In genomic region chr19:17811103-17811502, GRCh38 we compare ENCODE assay signal across 30 cellular contexts. TPM values are rescaled to one million over a fixed set of nuclear protein-coding genes. Genes with fewer than 3 reads are reported as not detected.
DNase-seq lines count a peak whose midpoint lies in the region; ATAC-seq, FAIRE-seq and TF ChIP-seq lines count a peak whose summit lies in the region.
"Had no signal": no experiment of that assay in that cellular context is flagged by ENCODE, and none has a peak within 500 bp of the region (broad histone marks: within the 10 kb centered on the region; RNA-seq: fewer than 3 reads in every experiment).

No MANE protein-coding gene starts in this region.

- no peak overlapping the region for H3K4me2 ChIP-seq in H9 (ENCODE audit: insufficient read depth, insufficient read length, low read length)
- no peak overlapping the region for H3K4me2 ChIP-seq in K562 (ENCODE audit: insufficient read depth, low read length)
- no peak overlapping the region for H3K4me2 ChIP-seq in neuronal stem cell (ENCODE audit: insufficient read depth, low read length, poor library complexity, severe bottlenecking)
- H3K4me2 ChIP-seq: A549; BLaER1 treated with 17β-estradiol and CSF1 and Interleukin-3, amounts not matched to agents 10 nM and 100 nM had no signal

- H3K9me3 ChIP-seq in H9 (ENCODE audit: control insufficient read depth, low read depth, low read length) (no peaks in the 10 kb centered on the region), K562 (replicated peaks; ENCODE audit: control insufficient read depth, insufficient read depth, low read depth, low read length) (no peaks in the 10 kb centered on the region), neuronal stem cell (replicated peaks in 1 of 2; ENCODE audit: control insufficient read depth in 2 of 2, insufficient read depth in 1 of 2, low read depth in 1 of 2, low read length in 2 of 2) (no peaks in the 10 kb centered on the region)
- H3K9me3 ChIP-seq: A549; BLaER1 treated with 17β-estradiol and CSF1 and Interleukin-3, amounts not matched to agents 10 nM and 100 nM had no signal

- H2BK12ac ChIP-seq in H9 (ENCODE audit: insufficient read length, low read depth, low read length): no peak overlapping the region
- no peak overlapping the region for H2BK12ac ChIP-seq in neuronal stem cell (ENCODE audit: low read length)

- no peaks in the 10 kb centered on the region for H3K4me1 Mint-ChIP-seq in H9

- H4K20me1 ChIP-seq in H9 (ENCODE audit: control insufficient read depth, insufficient read depth, insufficient read length) (no peaks in the 10 kb centered on the region), K562 (replicated peaks; ENCODE audit: control insufficient read depth, insufficient read depth, low read length) (0 out of 2 replicates have a peak, but pooled peaks cover 7% of the 10 kb centered on the region)
- H4K20me1 ChIP-seq: BLaER1 treated with 17β-estradiol and CSF1 and Interleukin-3, amounts not matched to agents 10 nM and 100 nM had no signal

- no peak overlapping the region for H3K4me3 ChIP-seq in K562
- H3K4me3 ChIP-seq in neuronal stem cell (ENCODE audit: low read length in 2 of 2): no peak overlapping the region
- H3K4me3 ChIP-seq: A549; BLaER1 treated with 17β-estradiol and CSF1 and Interleukin-3, amounts not matched to agents 10 nM and 100 nM; GM12878 had no signal

- TF ChIP-seq CTCF in H9 (conservative IDR thresholded peaks at IDR 0.05) (no peak), K562 (IDR thresholded peaks at IDR 0.05 in 2 of 3, conservative IDR thresholded peaks at IDR 0.05 in 1 of 3; ENCODE audit: insufficient read depth in 2 of 3, low read depth in 1 of 3, low read length in 3 of 3) (no peak)

- H3T11ph ChIP-seq in H9 (ENCODE audit: low read length): no peak overlapping the region

- no peak for ATAC-seq in K562
- ATAC-seq in Right ventricle myocardium inferior: no peak
- ATAC-seq: A549, GM12878 had no signal

- H3K18ac ChIP-seq in H9 (ENCODE audit: insufficient read length, low read depth, low read length) (no peak overlapping the region), neuronal stem cell (ENCODE audit: low read length) (peak overlapping the region; percentile 57)

- H3K79me2 ChIP-seq in H9 (ENCODE audit: insufficient read depth, low read length) (no peaks in the 10 kb centered on the region), K562 (ENCODE audit: control insufficient read depth, insufficient read depth, low read length) (no peaks in the 10 kb centered on the region)

- in situ Hi-C loops in K562 (cut with MboI): no loop called here

- H3K23me2 ChIP-seq in H9 (ENCODE audit: insufficient read length, low read depth, low read length, poor library complexity, severe bottlenecking): no peaks in the 10 kb centered on the region

- H3K27me3 ChIP-seq in H9 (ENCODE audit: insufficient read depth, low read length) (no peaks in the 10 kb centered on the region), K562 (ENCODE audit: control insufficient read depth in 2 of 2, insufficient read depth in 2 of 2, low read length in 2 of 2) (peaks cover 34 to 68% of the 10 kb centered on the region in 2 experiments), neuronal stem cell (ENCODE audit: control insufficient read depth in 3 of 3, insufficient read depth in 3 of 3, low read depth in 1 of 3, low read length in 3 of 3) (peaks cover 0 to 12% (median 1%) of the 10 kb centered on the region in 3 experiments)

- no peak overlapping the region for H3K56ac ChIP-seq in H9 (ENCODE audit: insufficient read length, low read depth, low read length)

- no peaks in the 10 kb centered on the region for H3K36me3 ChIP-seq in K562 (ENCODE audit: control insufficient read depth, insufficient read depth, low read length)
- no peaks in the 10 kb centered on the region for H3K36me3 ChIP-seq in neuronal stem cell (replicated peaks in 1 of 2; ENCODE audit: control insufficient read depth in 2 of 2, insufficient read depth in 2 of 2, low read length in 2 of 2)

- peak overlapping the region; percentile 72 for H4K8ac ChIP-seq in H9 (replicated peaks; ENCODE audit: insufficient read length, low read depth, low read length)
- H4K8ac ChIP-seq in neuronal stem cell (ENCODE audit: low read depth, low read length): no peak overlapping the region

- H3K27ac Mint-ChIP-seq in H9: no peak overlapping the region
- H3K27ac Mint-ChIP-seq: B cell; CD14-positive monocyte; CD4-positive, alpha-beta memory T cell; CD4-positive, CD25-positive, alpha-beta regulatory T cell; CD8-positive, alpha-beta memory T cell had no signal

- intact Hi-C loops in K562 (cut with micrococcal nuclease) (no loop called here), Right ventricle myocardium inferior (cut with DNase I) (no loop called here)

- TF ChIP-seq EP300 in K562 (IDR thresholded peaks at IDR 0.05; ENCODE audit: low read length): no peak

- H2AK5ac ChIP-seq in H9 (ENCODE audit: insufficient read length, low read length) (no peak overlapping the region), neuronal stem cell (ENCODE audit: low read depth, low read length) (no peak overlapping the region)

- no peak overlapping the region for H2AFZ ChIP-seq in H9 (ENCODE audit: low read length)
- no peak overlapping the region for H2AFZ ChIP-seq in K562 (ENCODE audit: low read depth, low read length)
- no peak overlapping the region for H2AFZ ChIP-seq in neuronal stem cell (ENCODE audit: low read length)

- no peaks in the 10 kb centered on the region for H3K9me3 Mint-ChIP-seq in H9
- H3K9me3 Mint-ChIP-seq: CD4-positive, alpha-beta memory T cell; CD4-positive, CD25-positive, alpha-beta regulatory T cell; CD8-positive, alpha-beta memory T cell had no signal

- POLR2A ChIA-PET in K562 (lab: Yijun Ruan, JAX): no interaction called here

- H3K9ac ChIP-seq in H9 (ENCODE audit: extremely low read depth, insufficient read length, low read length) (no peak overlapping the region), K562 (ENCODE audit: insufficient read depth in 1 of 2, low read depth in 2 of 2, low read length in 2 of 2) (no peak overlapping the region), neuronal stem cell (ENCODE audit: low read depth, low read length, poor library complexity) (no peak overlapping the region)
- H3K9ac ChIP-seq: BLaER1 treated with 17β-estradiol and CSF1 and Interleukin-3, amounts not matched to agents 10 nM and 100 nM had no signal

- H3K79me1 ChIP-seq in H9 (ENCODE audit: insufficient read depth, low read depth, low read length, poor library complexity, severe bottlenecking): no peaks in the 10 kb centered on the region
- no peaks in the 10 kb centered on the region for H3K79me1 ChIP-seq in neuronal stem cell (ENCODE audit: low read depth, low read length)

- no peak overlapping the region for H2BK5ac ChIP-seq in H9 (ENCODE audit: insufficient read length, low read length)
- no peak overlapping the region for H2BK5ac ChIP-seq in neuronal stem cell (ENCODE audit: low read length)

- H2BK15ac ChIP-seq in H9 (ENCODE audit: low read depth, low read length): no peak overlapping the region
- no peak overlapping the region for H2BK15ac ChIP-seq in neuronal stem cell (ENCODE audit: low read length)

- H3K4ac ChIP-seq in H9 (ENCODE audit: low read depth, low read length): no peak overlapping the region
- H3K4ac ChIP-seq in neuronal stem cell (ENCODE audit: low read length): no peak overlapping the region

- H4K5ac ChIP-seq in H9 (ENCODE audit: insufficient read length, low read depth, low read length): no peak overlapping the region

- DNase-seq in H9 (no peak), K562 (ENCODE audit: extremely low read depth in 1 of 4, low spot score in 3 of 4) (no peak), neuronal stem cell (ENCODE audit: low spot score) (no peak), mesenteric fat pad (ENCODE audit: low spot score) (no peak), cortex of kidney (lab: John Stamatoyannopoulos, UW) (no peak), Right ventricle myocardium inferior (ENCODE audit: missing footprints) (no peak)
- DNase-seq: AML-193; CD4-positive, alpha-beta memory T cell; CD4-positive, CD25-positive, alpha-beta regulatory T cell; CD8-positive, alpha-beta memory T cell; COR-L47; DMS 273 treated with DMSO at 0.1 percent for 48 hours; DMS153; DMS53; DMS79; DND-41; EL; GDM1 had no signal

- no peak overlapping the region for H2BK20ac ChIP-seq in H9 (ENCODE audit: low read depth, low read length, poor library complexity, severe bottlenecking)

- H4K91ac ChIP-seq in H9 (ENCODE audit: insufficient read length, low read depth, low read length) (no peak overlapping the region), neuronal stem cell (ENCODE audit: low read depth, low read length, poor library complexity) (no peak overlapping the region)

- TF ChIP-seq RAD21 in K562 (CRISPR knock-in tag; conservative IDR thresholded peaks at IDR 0.05 in 1 of 2, IDR thresholded peaks at IDR 0.05 in 1 of 2): no peak

- H3K4me1 ChIP-seq in H9 (ENCODE audit: insufficient read depth, low read length): no peaks in the 10 kb centered on the region
- H3K4me1 ChIP-seq in K562 (replicated peaks in 1 of 2; ENCODE audit: control insufficient read depth in 2 of 2, insufficient read depth in 2 of 2, low read length in 2 of 2): peaks cover 0 to 6% of the 10 kb centered on the region in 2 experiments; a peak in 2 of 5 replicates
- no peaks in the 10 kb centered on the region for H3K4me1 ChIP-seq in neuronal stem cell (ENCODE audit: control insufficient read depth in 2 of 2, insufficient read depth in 1 of 2, low read depth in 1 of 2, low read length in 2 of 2)
- H3K4me1 ChIP-seq: A549; BLaER1 treated with 17β-estradiol and CSF1 and Interleukin-3, amounts not matched to agents 10 nM and 100 nM had no signal

- no peak overlapping the region for H3K23ac ChIP-seq in H9 (ENCODE audit: insufficient read length, low read depth, low read length)
- H3K23ac ChIP-seq in neuronal stem cell (ENCODE audit: low read depth, low read length, poor library complexity): peak overlapping the region; percentile 80

- no CpG with 5 or more reads among the region's 2 CpGs for WGBS in H9 (ENCODE audit: extremely low coverage, insufficient read length, low lambda C conversion rate)
- 30% methylated on average over 2 of the region's 2 CpGs for WGBS in K562 (ENCODE audit: insufficient coverage, low coverage, missing lambda C conversion rate)
- WGBS in neuronal stem cell (ENCODE audit: extremely low coverage in 2 of 2, insufficient read length in 2 of 2, insufficient replicate concordance in 1 of 2), 2 donors: no CpG with 5 or more reads among the region's 2 CpGs

- H3K9me1 ChIP-seq in K562 (ENCODE audit: control insufficient read depth, insufficient read depth, low read length): no peaks in the 10 kb centered on the region

- peaks cover 2% of the 10 kb centered on the region for H3K27me3 Mint-ChIP-seq in H9 (ENCODE audit: low read depth)
- H3K27me3 Mint-ChIP-seq: CD4-positive, alpha-beta memory T cell had no signal

- no TSS peak for BruUV-seq in K562 (replicated peaks; lab: Mats Ljungman, UMichigan)

- CTCF ChIA-PET in K562 (lab: Yijun Ruan, JAX; ENCODE audit: low intra/inter-chr PET ratio): no interaction called here

- no peaks in the 10 kb centered on the region for H3K36me3 Mint-ChIP-seq in H9 (ENCODE audit: insufficient read depth in 1 of 3, low read depth in 3 of 3)
- H3K36me3 Mint-ChIP-seq: CD14-positive monocyte; CD4-positive, CD25-positive, alpha-beta regulatory T cell; CD8-positive, alpha-beta memory T cell had no signal

- FAIRE-seq in K562 (lab: Jason Lieb, UNC): no peak
- FAIRE-seq: A549, GM12878, GM12892, GM18507 had no signal

- no peak for TF ChIP-seq POLR2A in K562 (conservative IDR thresholded peaks at IDR 0.05)

- no peak overlapping the region for H2BK120ac ChIP-seq in H9 (ENCODE audit: low read depth, low read length, poor library complexity, severe bottlenecking)
- H2BK120ac ChIP-seq in neuronal stem cell (ENCODE audit: low read depth, low read length): no peak overlapping the region

- H3K27ac ChIP-seq in H9 (ENCODE audit: insufficient read length, low read depth, low read length) (no peak overlapping the region), K562 (ENCODE audit: extremely low read depth, low read depth, low read length) (no peak overlapping the region), neuronal stem cell (replicated peaks; ENCODE audit: low read length) (no peak overlapping the region)
- H3K27ac ChIP-seq: 22Rv1; A549; BLaER1 treated with 17β-estradiol and CSF1 and Interleukin-3, amounts not matched to agents 10 nM and 100 nM had no signal

- H3K14ac ChIP-seq in H9 (ENCODE audit: insufficient read depth, low read length) (no peak overlapping the region; the same call in 1 of the 2 replicates), neuronal stem cell (ENCODE audit: low read length) (no peak overlapping the region)

- H3K4me3 Mint-ChIP-seq in H9: no peak overlapping the region
- H3K4me3 Mint-ChIP-seq: B cell; CD14-positive monocyte; CD4-positive, alpha-beta memory T cell; CD4-positive, CD25-positive, alpha-beta regulatory T cell; CD8-positive, alpha-beta memory T cell had no signal

RNA-seq across cellular contexts. Expression of gene INSL3, which starts 10.2 kb away (rescaled TPM):
- 0.61 and 0.63 TPM in 2 replicates for total RNA-seq in H9 (2021)
- total RNA-seq in K562 (2011; cell fraction: chromatin; rRNA removed; ENCODE audit: low replicate concordance): not detected in 2 replicates
- not detected in 2 replicates for total RNA-seq in K562 (2011; cell fraction: nucleolus; rRNA removed)
- not detected in 2 replicates for total RNA-seq in K562 (2011; cell fraction: nucleoplasm; rRNA removed)
- not detected in 2 replicates for total RNA-seq in K562 (2014; rRNA removed)
- not detected in 2 replicates for total RNA-seq in K562 (2014; rRNA removed; fragmentation: Illumina TruSeq; extraction: Trizol)
- total RNA-seq in K562 (2015; rRNA removed; fragmentation: Illumina TruSeq; extraction: Trizol): not detected in 2 replicates
- not detected in 2 replicates for total RNA-seq in K562 (2021)
- not detected in 2 replicates for polyA plus RNA-seq in K562 (2011; rRNA removed)
- not detected in 2 replicates for polyA plus RNA-seq in K562 (2011; cell fraction: cytosol; rRNA removed)
- not detected in 2 replicates for polyA plus RNA-seq in K562 (2011; cell fraction: nucleus; rRNA removed)
- polyA plus RNA-seq in K562 (2012): not detected in 2 replicates
- not detected in 2 replicates for polyA plus RNA-seq in K562 (2014; fragmentation: Illumina TruSeq; extraction: Trizol)
- not detected for polyA plus RNA-seq in K562 (2014; fragmentation: Nextera tagmentation; extraction: Ambion mirVana)
- polyA plus RNA-seq in K562 (2014; rRNA removed): not detected in 2 replicates
- polyA minus RNA-seq in K562 (2011; rRNA and poly(A)+ RNA removed): not detected in 2 replicates
- not detected in 2 replicates for polyA minus RNA-seq in K562 (2011; cell fraction: cytosol; rRNA and poly(A)+ RNA removed)
- not detected in 2 replicates for polyA minus RNA-seq in K562 (2011; cell fraction: nucleus; rRNA and poly(A)+ RNA removed)
- polyA plus RNA-seq in neuronal stem cell (2013, experiment 1 of 2): 2.2 TPM
- polyA plus RNA-seq in neuronal stem cell (2013, experiment 2 of 2): 1.8 TPM
- 0.61 TPM for total RNA-seq in mesenteric fat pad
- not detected for total RNA-seq in Right ventricle myocardium inferior
- total RNA-seq: A172, Daoy, G401 had no signal

RNA-seq across cellular contexts. Expression of gene B3GNT3, which starts 16.2 kb away (rescaled TPM):
- total RNA-seq in H9 (2021): 0.96 and 1.0 TPM in 2 replicates
- 0.30 TPM in 1 of 2 replicates, not detected in the other for total RNA-seq in K562 (2011; cell fraction: chromatin; rRNA removed; ENCODE audit: low replicate concordance)
- total RNA-seq in K562 (2011; cell fraction: nucleolus; rRNA removed): 0.13 and 0.33 TPM in 2 replicates
- total RNA-seq in K562 (2011; cell fraction: nucleoplasm; rRNA removed): 0.29 TPM in 1 of 2 replicates, not detected in the other
- total RNA-seq in K562 (2014; rRNA removed): not detected in 2 replicates
- not detected in 2 replicates for total RNA-seq in K562 (2014; rRNA removed; fragmentation: Illumina TruSeq; extraction: Trizol)
- 0.07 TPM in 1 of 2 replicates, not detected in the other for total RNA-seq in K562 (2015; rRNA removed; fragmentation: Illumina TruSeq; extraction: Trizol)
- 0.11 TPM in 1 of 2 replicates, not detected in the other for total RNA-seq in K562 (2021)
- polyA plus RNA-seq in K562 (2011; rRNA removed): 0.03 and 0.06 TPM in 2 replicates
- polyA plus RNA-seq in K562 (2011; cell fraction: cytosol; rRNA removed): 0.04 and 0.18 TPM in 2 replicates
- 0.28 TPM in 1 of 2 replicates, not detected in the other for polyA plus RNA-seq in K562 (2011; cell fraction: nucleus; rRNA removed)
- 0.10 and 0.47 TPM in 2 replicates for polyA plus RNA-seq in K562 (2012)
- 0.08 TPM in 1 of 2 replicates, not detected in the other for polyA plus RNA-seq in K562 (2014; fragmentation: Illumina TruSeq; extraction: Trizol)
- polyA plus RNA-seq in K562 (2014; fragmentation: Nextera tagmentation; extraction: Ambion mirVana): not detected
- not detected in 2 replicates for polyA plus RNA-seq in K562 (2014; rRNA removed)
- 0.09 TPM in 1 of 2 replicates, not detected in the other for polyA minus RNA-seq in K562 (2011; rRNA and poly(A)+ RNA removed)
- not detected in 2 replicates for polyA minus RNA-seq in K562 (2011; cell fraction: cytosol; rRNA and poly(A)+ RNA removed)
- not detected in 2 replicates for polyA minus RNA-seq in K562 (2011; cell fraction: nucleus; rRNA and poly(A)+ RNA removed)
- 0.03 TPM for polyA plus RNA-seq in neuronal stem cell (2013, experiment 1 of 2)
- polyA plus RNA-seq in neuronal stem cell (2013, experiment 2 of 2): not detected
- total RNA-seq in mesenteric fat pad: 0.32 TPM
- not detected for total RNA-seq in Right ventricle myocardium inferior
- total RNA-seq: A172; B cell; CD4-positive, alpha-beta memory T cell; CD8-positive, alpha-beta memory T cell; G401; GM12878 had no signal
- polyA plus RNA-seq: BJ; CD14-positive monocyte; CD8-positive, alpha-beta memory T cell; GM12878 had no signal

RNA-seq across cellular contexts. Expression of gene JAK3, which starts 36.7 kb away (rescaled TPM):
- total RNA-seq in H9 (2021): 3.3 and 3.5 TPM in 2 replicates
- 0.32 and 0.97 TPM in 2 replicates for total RNA-seq in K562 (2011; cell fraction: chromatin; rRNA removed; ENCODE audit: low replicate concordance)
- 0.50 and 0.66 TPM in 2 replicates for total RNA-seq in K562 (2011; cell fraction: nucleolus; rRNA removed)
- total RNA-seq in K562 (2011; cell fraction: nucleoplasm; rRNA removed): 0.53 and 0.66 TPM in 2 replicates
- total RNA-seq in K562 (2014; rRNA removed): 0.12 and 0.14 TPM in 2 replicates
- not detected in 2 replicates for total RNA-seq in K562 (2014; rRNA removed; fragmentation: Illumina TruSeq; extraction: Trizol)
- total RNA-seq in K562 (2015; rRNA removed; fragmentation: Illumina TruSeq; extraction: Trizol): 0.04 TPM in 1 of 2 replicates, not detected in the other
- 0.18 and 0.47 TPM in 2 replicates for total RNA-seq in K562 (2021)
- polyA plus RNA-seq in K562 (2011; rRNA removed): 0.13 and 0.28 TPM in 2 replicates
- 0.21 TPM in 2 replicates for polyA plus RNA-seq in K562 (2011; cell fraction: cytosol; rRNA removed)
- polyA plus RNA-seq in K562 (2011; cell fraction: nucleus; rRNA removed): 0.48 and 0.80 TPM in 2 replicates
- polyA plus RNA-seq in K562 (2012): 0.10 and 0.14 TPM in 2 replicates
- 0.04 and 0.14 TPM in 2 replicates for polyA plus RNA-seq in K562 (2014; fragmentation: Illumina TruSeq; extraction: Trizol)
- under 1 TPM; 0.01 to 0.07 TPM for polyA plus RNA-seq in K562 (2014; fragmentation: Nextera tagmentation; extraction: Ambion mirVana)
- 0.04 and 0.07 TPM in 2 replicates for polyA plus RNA-seq in K562 (2014; rRNA removed)
- 0.04 and 0.06 TPM in 2 replicates for polyA minus RNA-seq in K562 (2011; rRNA and poly(A)+ RNA removed)
- polyA minus RNA-seq in K562 (2011; cell fraction: cytosol; rRNA and poly(A)+ RNA removed): 0.19 TPM in 1 of 2 replicates, not detected in the other
- 0.22 and 0.54 TPM in 2 replicates for polyA minus RNA-seq in K562 (2011; cell fraction: nucleus; rRNA and poly(A)+ RNA removed)
- polyA plus RNA-seq in neuronal stem cell (2013, experiment 1 of 2): 3.2 TPM
- 3.3 TPM for polyA plus RNA-seq in neuronal stem cell (2013, experiment 2 of 2)
- total RNA-seq in mesenteric fat pad: 20.1 TPM
- 1.9 TPM for total RNA-seq in Right ventricle myocardium inferior

RNA-seq across cellular contexts. Expression of gene RPL18A, which starts 48.6 kb away (rescaled TPM):
- 2,837 and 2,851 TPM in 2 replicates for total RNA-seq in H9 (2021)
- 168 and 439 TPM in 2 replicates for total RNA-seq in K562 (2011; cell fraction: chromatin; rRNA removed; ENCODE audit: low replicate concordance)
- total RNA-seq in K562 (2011; cell fraction: nucleolus; rRNA removed): 698 and 878 TPM in 2 replicates
- total RNA-seq in K562 (2011; cell fraction: nucleoplasm; rRNA removed): 586 and 897 TPM in 2 replicates
- total RNA-seq in K562 (2014; rRNA removed): 2,735 and 3,133 TPM in 2 replicates
- 557 and 626 TPM in 2 replicates for total RNA-seq in K562 (2014; rRNA removed; fragmentation: Illumina TruSeq; extraction: Trizol)
- 1,801 and 1,895 TPM in 2 replicates for total RNA-seq in K562 (2015; rRNA removed; fragmentation: Illumina TruSeq; extraction: Trizol)
- 2,882 and 3,018 TPM in 2 replicates for total RNA-seq in K562 (2021)
- polyA plus RNA-seq in K562 (2011; rRNA removed): 881 and 1,270 TPM in 2 replicates
- 2,242 and 3,536 TPM in 2 replicates for polyA plus RNA-seq in K562 (2011; cell fraction: cytosol; rRNA removed)
- 920 and 1,021 TPM in 2 replicates for polyA plus RNA-seq in K562 (2011; cell fraction: nucleus; rRNA removed)
- 3,311 and 3,882 TPM in 2 replicates for polyA plus RNA-seq in K562 (2012)
- 1,947 and 3,139 TPM in 2 replicates for polyA plus RNA-seq in K562 (2014; fragmentation: Illumina TruSeq; extraction: Trizol)
- polyA plus RNA-seq in K562 (2014; fragmentation: Nextera tagmentation; extraction: Ambion mirVana): 1,000 to 10,000 TPM; 1,130 to 1,273 TPM
- 2,069 and 2,216 TPM in 2 replicates for polyA plus RNA-seq in K562 (2014; rRNA removed)
- 348 and 383 TPM in 2 replicates for polyA minus RNA-seq in K562 (2011; rRNA and poly(A)+ RNA removed)
- 1,225 and 1,878 TPM in 2 replicates for polyA minus RNA-seq in K562 (2011; cell fraction: cytosol; rRNA and poly(A)+ RNA removed)
- polyA minus RNA-seq in K562 (2011; cell fraction: nucleus; rRNA and poly(A)+ RNA removed): 303 and 429 TPM in 2 replicates
- polyA plus RNA-seq in neuronal stem cell (2013, experiment 1 of 2): 3,857 TPM
- 3,701 TPM for polyA plus RNA-seq in neuronal stem cell (2013, experiment 2 of 2)
- 1,467 TPM for total RNA-seq in mesenteric fat pad
- total RNA-seq in Right ventricle myocardium inferior: 860 TPM

RNA-seq across cellular contexts. Expression of gene FCHO1, which starts 59.8 kb away (rescaled TPM):
- total RNA-seq in H9 (2021): 13.1 and 13.7 TPM in 2 replicates
- 225 and 536 TPM in 2 replicates for total RNA-seq in K562 (2011; cell fraction: chromatin; rRNA removed; ENCODE audit: low replicate concordance)
- 220 and 237 TPM in 2 replicates for total RNA-seq in K562 (2011; cell fraction: nucleolus; rRNA removed)
- total RNA-seq in K562 (2011; cell fraction: nucleoplasm; rRNA removed): 234 and 250 TPM in 2 replicates
- 25.4 and 33.0 TPM in 2 replicates for total RNA-seq in K562 (2014; rRNA removed)
- total RNA-seq in K562 (2014; rRNA removed; fragmentation: Illumina TruSeq; extraction: Trizol): 9.2 and 14.3 TPM in 2 replicates
- 18.1 and 18.3 TPM in 2 replicates for total RNA-seq in K562 (2015; rRNA removed; fragmentation: Illumina TruSeq; extraction: Trizol)
- total RNA-seq in K562 (2021): 51.9 and 58.9 TPM in 2 replicates
- polyA plus RNA-seq in K562 (2011; rRNA removed): 9.3 and 19.3 TPM in 2 replicates
- 9.1 and 14.7 TPM in 2 replicates for polyA plus RNA-seq in K562 (2011; cell fraction: cytosol; rRNA removed)
- 80.2 and 106 TPM in 2 replicates for polyA plus RNA-seq in K562 (2011; cell fraction: nucleus; rRNA removed)
- 31.6 and 56.4 TPM in 2 replicates for polyA plus RNA-seq in K562 (2012)
- 24.2 and 32.6 TPM in 2 replicates for polyA plus RNA-seq in K562 (2014; fragmentation: Illumina TruSeq; extraction: Trizol)
- polyA plus RNA-seq in K562 (2014; fragmentation: Nextera tagmentation; extraction: Ambion mirVana): under 1 TPM; 0.21 to 0.67 TPM
- 26.6 and 28.7 TPM in 2 replicates for polyA plus RNA-seq in K562 (2014; rRNA removed)
- 45.3 and 55.3 TPM in 2 replicates for polyA minus RNA-seq in K562 (2011; rRNA and poly(A)+ RNA removed)
- 28.8 and 38.7 TPM in 2 replicates for polyA minus RNA-seq in K562 (2011; cell fraction: cytosol; rRNA and poly(A)+ RNA removed)
- polyA minus RNA-seq in K562 (2011; cell fraction: nucleus; rRNA and poly(A)+ RNA removed): 95.9 and 141 TPM in 2 replicates
- 18.3 TPM for polyA plus RNA-seq in neuronal stem cell (2013, experiment 1 of 2)
- polyA plus RNA-seq in neuronal stem cell (2013, experiment 2 of 2): 18.1 TPM
- total RNA-seq in mesenteric fat pad: 2.6 TPM
- 0.24 TPM for total RNA-seq in Right ventricle myocardium inferior
